ENCODE assay signal across 14 cellular contexts in the genomic region with DNA sequence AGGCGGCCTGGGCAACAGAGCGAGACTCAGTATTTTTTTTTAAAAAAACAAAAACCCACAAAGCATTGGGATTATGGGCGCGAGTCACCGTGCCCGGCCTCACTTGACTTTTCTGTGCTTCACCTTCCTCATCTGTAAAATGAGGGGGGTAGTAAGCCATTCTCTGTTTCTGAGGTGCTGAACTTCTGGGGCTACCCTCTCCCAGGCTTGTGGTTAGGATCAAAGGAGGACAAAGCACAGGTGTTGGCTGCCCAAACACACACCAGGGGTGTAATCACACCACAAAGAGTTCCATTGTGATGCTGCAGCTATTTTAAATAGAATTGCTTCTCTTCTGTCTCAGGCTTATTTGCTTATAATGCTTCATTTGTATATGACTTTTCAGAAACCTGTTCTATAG. TPM values are rescaled to one million over a fixed set of nuclear protein-coding genes. Genes with fewer than 3 reads are reported as not detected.
DNase-seq lines count a peak whose midpoint lies in the region; ATAC-seq, FAIRE-seq and TF ChIP-seq lines count a peak whose summit lies in the region.
"Had no signal": no experiment of that assay in that cellular context is flagged by ENCODE, and none has a peak within 500 bp of the region (broad histone marks: within the 10 kb centered on the region; RNA-seq: fewer than 3 reads in every experiment).

No MANE protein-coding gene starts in this region.

- H2AFZ ChIP-seq in OCI-LY1 (ENCODE audit: low read length), result no peak overlapping the region

- TF ChIP-seq CTCF in OCI-LY1 (IDR thresholded peaks at IDR 0.05; ENCODE audit: low read length) (no peak), heart right ventricle (IDR thresholded peaks at IDR 0.05) (no peak)

- H3K4me2 ChIP-seq in OCI-LY1 (ENCODE audit: low read length), result peak overlapping the region; percentile 36

- WGBS in heart right ventricle, 2 donors, result 98 to 99% methylated on average over 6 of the region's 6 CpGs
- WGBS in small intestine, 3 donors, result 83 to 94% (median 85%) methylated on average over 6 of the region's 6 CpGs

- H4K20me1 ChIP-seq in OCI-LY1 (ENCODE audit: insufficient read depth, low read length), result no peaks in the 10 kb centered on the region

- peak overlapping the region; percentile 33; the same call in 1 of the 2 replicates for H3K9ac ChIP-seq in OCI-LY1 (ENCODE audit: low read length)

- no peak for FAIRE-seq in small intestine (lab: Jason Lieb, UNC)
- FAIRE-seq: bronchial epithelial cell had no signal

- H3K4me1 ChIP-seq in OCI-LY1 (ENCODE audit: insufficient read depth, low read length, severe bottlenecking), result peaks cover 72% of the 10 kb centered on the region
- H3K4me1 ChIP-seq in heart right ventricle, result peaks cover 0 to 29% (median 17%) of the 10 kb centered on the region in 9 donors
- H3K4me1 ChIP-seq in small intestine (ENCODE audit: control insufficient read depth in 2 of 2, insufficient read depth in 1 of 2, low read depth in 1 of 2, low read length in 1 of 2), result no peaks in the 10 kb centered on the region

- H3K27ac ChIP-seq in OCI-LY1 (ENCODE audit: low read depth, low read length, poor library complexity, severe bottlenecking) (peak overlapping the region; percentile 95), heart right ventricle (no peak overlapping the region), small intestine (ENCODE audit: low read depth in 1 of 2, low read length in 1 of 2) (no peak overlapping the region)
- H3K27ac ChIP-seq: C4-2B, epithelial cell of prostate, thyroid gland had no signal

- peaks cover 5% of the 10 kb centered on the region; the same call in 1 of the 2 replicates for H3F3A ChIP-seq in OCI-LY1 (ENCODE audit: insufficient read depth, low read length)

- no peaks in the 10 kb centered on the region for H3K9me2 ChIP-seq in OCI-LY1 (ENCODE audit: low read depth, low read length)

- H3K36me3 ChIP-seq in OCI-LY1 (ENCODE audit: insufficient read depth, low read length) (no peaks in the 10 kb centered on the region), heart right ventricle (peaks cover 0 to 10% (median 0%) of the 10 kb centered on the region in 9 donors), small intestine (ENCODE audit: control insufficient read depth in 2 of 2, insufficient read depth in 2 of 2, low read length in 2 of 2) (no peaks in the 10 kb centered on the region)
- H3K36me3 ChIP-seq: thyroid gland had no signal

- no peaks in the 10 kb centered on the region for H3K9me3 ChIP-seq in OCI-LY1 (ENCODE audit: low read length)
- no peaks in the 10 kb centered on the region for H3K9me3 ChIP-seq in heart right ventricle
- H3K9me3 ChIP-seq in small intestine (ENCODE audit: control insufficient read depth, low read depth), result no peaks in the 10 kb centered on the region
- H3K9me3 ChIP-seq: thyroid gland had no signal

- DNase-seq in heart right ventricle (no peak), small intestine (no peak), erythroblast (lab: John Stamatoyannopoulos, UW) (no peak)
- DNase-seq: activated CD4-positive, CD25-positive, alpha-beta regulatory T cell; NCI-H2171 treated with DMSO at 0.1 percent for 48 hours; thyroid gland had no signal

- TF ChIP-seq POLR2A in erythroblast (IDR thresholded peaks at IDR 0.05; ENCODE audit: low read length), result no peak

- no peaks in the 10 kb centered on the region for H3K79me2 ChIP-seq in OCI-LY1 (ENCODE audit: insufficient read depth, low read length)

- ATAC-seq in GM18499 (IDR thresholded peaks at IDR 0.05; ENCODE audit: insufficient read depth, unreplicated experiment), result peak; percentile 49
- ATAC-seq in GM19455 (IDR thresholded peaks at IDR 0.05; ENCODE audit: unreplicated experiment), result peak; percentile 66
- ATAC-seq in HG03039 (IDR thresholded peaks at IDR 0.05; ENCODE audit: unreplicated experiment), result peak; percentile 49
- no peak for ATAC-seq in heart right ventricle
- ATAC-seq in GM19324 (IDR thresholded peaks at IDR 0.05; ENCODE audit: low FRiP score, unreplicated experiment), result no peak

- H3K27me3 ChIP-seq in OCI-LY1 (ENCODE audit: insufficient read depth, low read length) (no peaks in the 10 kb centered on the region), heart right ventricle (no peaks in the 10 kb centered on the region), small intestine (ENCODE audit: control insufficient read depth in 2 of 2, insufficient read depth in 2 of 2, low read length in 2 of 2) (no peaks in the 10 kb centered on the region)
- H3K27me3 ChIP-seq: thyroid gland had no signal

- H3K4me3 ChIP-seq in OCI-LY1 (ENCODE audit: low read depth, low read length, poor library complexity, severe bottlenecking) (peak overlapping the region; percentile 15), heart right ventricle (no peak overlapping the region), small intestine (ENCODE audit: low read depth in 1 of 2, low read length in 2 of 2) (no peak overlapping the region)
- H3K4me3 ChIP-seq: thyroid gland had no signal

- intact Hi-C loops in heart right ventricle (cut with DNase I), result loop anchor here in 7 of 10 donors (5.0 to 10.0 kb wide), 7 partner anchors 58 to 205 kb away; partner anchors contain the start of genes RALB (in 5 of the 7) and TMEM185B (in 3 of the 7)

RNA-seq across cellular contexts. Expression of gene INHBB, which starts 35.8 kb away (rescaled TPM):
- total RNA-seq in heart right ventricle, result 1 to 10 TPM in 9 of 10 donors, under 1 TPM in 1; 0.89 to 9.2 (median 2.5) TPM
- polyA plus RNA-seq in heart right ventricle (1 to 10 TPM; 3.6 to 5.9 TPM), small intestine (1 to 10 TPM in 1 of 3 donors, under 1 TPM in 1, not detected in 1; 0.27 to 3.2 TPM)

RNA-seq across cellular contexts. Expression of gene RALB, which starts 57.5 kb away (rescaled TPM):
- total RNA-seq in heart right ventricle, result 10 to 100 TPM; 37.0 to 53.8 (median 45.0) TPM
- polyA plus RNA-seq in heart right ventricle, result 10 to 100 TPM; 21.9 to 68.1 TPM
- polyA plus RNA-seq in small intestine, result 10 to 100 TPM; 61.8 to 75.7 (median 74.9) TPM

Comparison
In these comparisons a context has a peak if more than half of its experiments do, and no peak if none do; other contexts are left out.
1. ATAC-seq: peak in GM18499 (single experiment), GM19455 (single experiment) and HG03039 (single experiment); none in heart right ventricle (0 of 8) and GM19324 (single experiment).